ENCODE assay signal across 24 cellular contexts in the genomic region with DNA sequence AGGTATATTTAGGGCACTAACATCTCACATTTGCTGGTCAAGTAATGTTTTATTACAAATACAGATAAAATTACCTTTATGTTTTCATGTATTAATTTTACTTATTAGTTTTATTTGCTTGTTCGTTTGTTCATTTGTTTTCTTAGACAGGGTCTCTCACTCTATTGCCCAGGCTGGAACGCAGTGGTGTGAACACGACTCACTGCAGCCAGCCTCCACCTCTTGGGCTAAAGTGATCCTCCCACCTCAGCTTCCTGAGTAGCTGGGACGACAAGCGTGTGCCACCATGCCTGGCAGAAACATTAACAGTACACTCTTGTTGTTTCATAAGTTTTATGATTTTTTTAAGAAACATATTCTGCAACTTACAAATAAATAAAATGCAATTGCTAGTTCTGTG.
"Had no signal": no experiment of that assay in that cellular context is flagged by ENCODE, and none has a peak within 500 bp of the region (broad histone marks: within the 10 kb centered on the region; RNA-seq: fewer than 3 reads in every experiment).

No MANE protein-coding gene starts in this region.

- DNase-seq: colonic mucosa; cortex of kidney; dermis blood vessel endothelial cell; dorsolateral prefrontal cortex; effector CD4-positive, alpha-beta T cell; effector CD8-positive, alpha-beta T cell; effector memory CD4-positive, alpha-beta T cell; effector memory CD8-positive, alpha-beta T cell; endodermal cell; erythroblast; esophagus squamous epithelium; foreskin fibroblast; foreskin keratinocyte; foreskin melanocyte; gastrocnemius medialis; glutamatergic neuron; head of caudate nucleus; heart left ventricle; heart right ventricle had no signal

- H3K27ac ChIP-seq: colonic mucosa, coronary artery, dorsolateral prefrontal cortex, epithelial cell of prostate, esophagus muscularis mucosa, esophagus squamous epithelium, foreskin keratinocyte, gastrocnemius medialis, gastroesophageal sphincter, heart left ventricle, heart right ventricle had no signal

- H3K27me3 ChIP-seq: colonic mucosa, dorsolateral prefrontal cortex, esophagus muscularis mucosa, esophagus squamous epithelium, foreskin keratinocyte, gastrocnemius medialis, gastroesophageal sphincter, heart left ventricle had no signal

- H3K9me3 ChIP-seq: colonic mucosa, esophagus muscularis mucosa, esophagus squamous epithelium, gastrocnemius medialis, gastroesophageal sphincter, heart left ventricle, heart right ventricle had no signal

- H3K36me3 ChIP-seq: colonic mucosa, esophagus muscularis mucosa, esophagus squamous epithelium, gastrocnemius medialis, gastroesophageal sphincter, heart left ventricle, heart right ventricle had no signal

- H3K4me1 ChIP-seq: colonic mucosa, foreskin keratinocyte, gastrocnemius medialis, gastroesophageal sphincter, heart left ventricle, heart right ventricle had no signal

- ATAC-seq: effector memory CD8-positive, alpha-beta T cell; esophagus mucosa; foreskin keratinocyte; gastrocnemius medialis; gastroesophageal sphincter; heart left ventricle; heart right ventricle had no signal

- H3K4me3 ChIP-seq: colonic mucosa, coronary artery, dorsolateral prefrontal cortex, esophagus muscularis mucosa, esophagus squamous epithelium, gastrocnemius medialis, gastroesophageal sphincter, heart left ventricle, heart right ventricle had no signal
